ENCODE assay signal across 8 cellular contexts in the genomic region with DNA sequence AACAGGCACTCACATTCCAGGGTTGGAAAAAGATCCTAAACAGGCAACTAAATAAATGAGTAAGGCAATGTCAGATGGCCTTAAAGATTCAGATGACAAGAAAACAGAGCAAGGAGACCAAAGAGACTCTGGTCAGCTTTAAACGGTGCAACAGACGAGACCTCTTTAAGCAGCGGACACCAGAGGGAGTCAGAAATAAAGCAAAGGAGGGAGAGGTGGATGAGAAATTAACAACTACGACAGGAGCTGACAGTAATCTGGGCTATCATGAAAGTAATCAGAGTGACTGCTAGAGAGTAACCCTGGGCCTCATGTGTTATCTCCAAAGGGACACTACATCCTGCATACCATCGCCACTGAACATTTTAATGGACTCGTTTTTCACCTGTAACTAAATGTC. TPM values are rescaled to one million over a fixed set of nuclear protein-coding genes. Genes with fewer than 3 reads are reported as not detected.
DNase-seq lines count a peak whose midpoint lies in the region; ATAC-seq and TF ChIP-seq lines count a peak whose summit lies in the region.

No MANE protein-coding gene starts in this region.

- H3K36me3 ChIP-seq in SK-N-SH (replicated peaks in 1 of 2; ENCODE audit: control insufficient read depth in 1 of 2, insufficient read depth in 2 of 2, low read length in 1 of 2) (peaks cover 20 to 29% of the 10 kb centered on the region in 2 experiments), gastrocnemius medialis (peaks cover 0 to 29% of the 10 kb centered on the region in 2 donors)

- POLR2A ChIA-PET in SK-N-SH (lab: Yijun Ruan, JAX) = no interaction called here

- no peak for TF ChIP-seq RAD21 in SK-N-SH (IDR thresholded peaks at IDR 0.05; ENCODE audit: low read length)

- H3K27ac ChIP-seq in SK-N-SH (ENCODE audit: low read depth in 2 of 2, low read length in 1 of 2) = no peak overlapping the region; a peak in 1 of 4 replicates
- peak overlapping the region in 2 of 4 donors; percentile 69 to 86 for H3K27ac ChIP-seq in gastrocnemius medialis

- intact Hi-C loops in gastrocnemius medialis (cut with DNase I; ENCODE audit: low total_unique reads) = loop anchor here (2.0 to 5.0 kb wide), 2 partner anchors 32 to 81 kb away; partner anchors contain the start of genes ZNF549 and ZNF772

- peak overlapping the region; percentile 75 for H3K9ac ChIP-seq in SK-N-SH

- TF ChIP-seq CTCF in GM12865 (IDR thresholded peaks at IDR 0.05; ENCODE audit: insufficient read depth, low read depth, low read length, missing control alignments) (no peak), SK-N-SH (IDR thresholded peaks at IDR 0.05) (no peak), fibroblast of the aortic adventitia (IDR thresholded peaks at IDR 0.05; ENCODE audit: insufficient read depth, low read length) (peak; percentile 28), gastrocnemius medialis (IDR thresholded peaks at IDR 0.05 in 4 of 5, conservative IDR thresholded peaks at IDR 0.05 in 1 of 5) (no peak)

- peaks cover 33% of the 10 kb centered on the region for H3K79me2 ChIP-seq in SK-N-SH (ENCODE audit: insufficient read depth)

- no peak for TF ChIP-seq EP300 in SK-N-SH (IDR thresholded peaks at IDR 0.05; ENCODE audit: borderline replicate concordance in 1 of 2, low read depth in 1 of 2, low read length in 1 of 2)

- DNase-seq in GM12865 (ENCODE audit: low read depth) (no peak), SK-N-SH (peak; percentile 29), fibroblast of the aortic adventitia (ENCODE audit: low read depth) (peak; percentile 35), gastrocnemius medialis (no peak), epidermal melanocyte (ENCODE audit: insufficient read length, low spot score) (no peak), NOMO-1 treated with dmso at 0.1 percent for 144 hours (lab: John Stamatoyannopoulos, UW; ENCODE audit: unreplicated experiment) (no peak)

- no peaks in the 10 kb centered on the region for H3F3A ChIP-seq in SK-N-SH (replicated peaks; ENCODE audit: insufficient read depth)

- WGBS in SK-N-SH (ENCODE audit: low lambda C conversion rate) = 50% methylated on average over 6 of the region's 6 CpGs

- no peak for TF ChIP-seq POLR2A in gastrocnemius medialis (IDR thresholded peaks at IDR 0.05)

- in situ Hi-C loops in gastrocnemius medialis (cut with MboI; ENCODE audit: low sequenced_read_pairs in 4 of 4) = no loop called here

- no peaks in the 10 kb centered on the region for H3K9me2 ChIP-seq in SK-N-SH

- ATAC-seq in gastrocnemius medialis = no peak
- ATAC-seq in GM21786 (IDR thresholded peaks at IDR 0.05; ENCODE audit: unreplicated experiment) = no peak
- no peak for ATAC-seq in HG02678 (IDR thresholded peaks at IDR 0.05; ENCODE audit: unreplicated experiment)

- H3K4me3 ChIP-seq in GM12865 (ENCODE audit: low read depth, low read length) = peak overlapping the region; percentile 89
- peak overlapping the region; percentile 97 for H3K4me3 ChIP-seq in SK-N-SH (ENCODE audit: low read depth in 2 of 2, low read length in 1 of 2)
- peak overlapping the region; percentile 95 for H3K4me3 ChIP-seq in fibroblast of the aortic adventitia (ENCODE audit: low read depth, low read length)
- H3K4me3 ChIP-seq in gastrocnemius medialis = peak overlapping the region; percentile 82 to 96 (median 90)

- CTCF ChIA-PET in SK-N-SH (lab: Yijun Ruan, JAX) = no interaction called here

- H2AFZ ChIP-seq in SK-N-SH (ENCODE audit: low read depth) = no peak overlapping the region

- H3K27me3 ChIP-seq in SK-N-SH (ENCODE audit: insufficient read depth) = no peaks in the 10 kb centered on the region
- H3K27me3 ChIP-seq in gastrocnemius medialis = no peaks in the 10 kb centered on the region

- H3K4me2 ChIP-seq in SK-N-SH = peak overlapping the region; percentile 88

- H3K4me1 ChIP-seq in SK-N-SH (ENCODE audit: control insufficient read depth in 1 of 2, insufficient read depth in 2 of 2, low read depth in 1 of 2, low read length in 1 of 2) (peaks cover 0 to 8% of the 10 kb centered on the region in 2 experiments; a peak in 2 of 4 replicates), gastrocnemius medialis (peaks cover 16 to 26% of the 10 kb centered on the region in 2 donors)

- H3K9me3 ChIP-seq in SK-N-SH (peaks cover 7% of the 10 kb centered on the region; the same call in 1 of the 2 replicates), gastrocnemius medialis (peaks cover 0 to 3% (median 0%) of the 10 kb centered on the region in 3 donors)

- no peaks in the 10 kb centered on the region for H4K20me1 ChIP-seq in SK-N-SH (ENCODE audit: insufficient read depth)

TF ChIP-seq in SK-N-SH, 30 proteins besides CTCF, POLR2A, EP300 and RAD21:
- TF ChIP-seq TCF12 (IDR thresholded peaks at IDR 0.05) (no peak), FOSL2 (IDR thresholded peaks at IDR 0.05; ENCODE audit: borderline replicate concordance, low read depth) (no peak), FOXJ3 (CRISPR knock-in tag; IDR thresholded peaks at IDR 0.05) (no peak), TEAD4 (IDR thresholded peaks at IDR 0.05; ENCODE audit: borderline replicate concordance, insufficient read depth) (no peak), IRF3 (IDR thresholded peaks at IDR 0.05; ENCODE audit: low read depth, low read length) (no peak), MAX (IDR thresholded peaks at IDR 0.05; ENCODE audit: low read depth) (no peak), TAF1 (IDR thresholded peaks at IDR 0.05; ENCODE audit: borderline replicate concordance, low read depth, low read length) (no peak), RCOR1 (IDR thresholded peaks at IDR 0.05; ENCODE audit: low read length) (no peak), MEF2A (IDR thresholded peaks at IDR 0.05; ENCODE audit: borderline replicate concordance, low read depth) (no peak), ELF1 (IDR thresholded peaks at IDR 0.05) (no peak)
- TF ChIP-seq, protein P1, sequence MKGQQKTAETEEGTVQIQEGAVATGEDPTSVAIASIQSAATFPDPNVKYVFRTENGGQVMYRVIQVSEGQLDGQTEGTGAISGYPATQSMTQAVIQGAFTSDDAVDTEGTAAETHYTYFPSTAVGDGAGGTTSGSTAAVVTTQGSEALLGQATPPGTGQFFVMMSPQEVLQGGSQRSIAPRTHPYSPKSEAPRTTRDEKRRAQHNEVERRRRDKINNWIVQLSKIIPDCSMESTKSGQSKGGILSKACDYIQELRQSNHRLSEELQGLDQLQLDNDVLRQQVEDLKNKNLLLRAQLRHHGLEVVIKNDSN (IDR thresholded peaks at IDR 0.05; ENCODE audit: borderline replicate concordance, low read depth) = no peak

RNA-seq across cellular contexts. Expression of gene ZNF550, which starts 1.1 kb away (rescaled TPM):
- 5.7 and 7.1 TPM in 2 replicates for polyA plus RNA-seq in SK-N-SH (2012; rRNA removed)
- polyA plus RNA-seq in SK-N-SH (2012; cell fraction: cytosol; rRNA removed) = 4.2 and 5.0 TPM in 2 replicates
- 7.7 and 12.2 TPM in 2 replicates for polyA plus RNA-seq in SK-N-SH (2012; cell fraction: nucleus; rRNA removed)
- 2.1 and 7.8 TPM in 2 replicates for total RNA-seq in fibroblast of the aortic adventitia (ENCODE audit: low replicate concordance)
- total RNA-seq in gastrocnemius medialis = 1 to 10 TPM in 3 of 4 donors, under 1 TPM in 1; 0.87 to 9.1 (median 2.6) TPM

RNA-seq across cellular contexts. Expression of gene ZNF416, which starts 20.2 kb away (rescaled TPM):
- polyA plus RNA-seq in SK-N-SH (2012; rRNA removed) = 2.0 and 2.8 TPM in 2 replicates
- polyA plus RNA-seq in SK-N-SH (2012; cell fraction: cytosol; rRNA removed) = 1.9 and 2.3 TPM in 2 replicates
- polyA plus RNA-seq in SK-N-SH (2012; cell fraction: nucleus; rRNA removed) = 2.1 and 3.4 TPM in 2 replicates
- total RNA-seq in fibroblast of the aortic adventitia (ENCODE audit: low replicate concordance) = 3.4 and 8.0 TPM in 2 replicates
- total RNA-seq in gastrocnemius medialis = 1 to 10 TPM in 2 of 4 donors, under 1 TPM in 2; 0.87 to 2.0 (median 1.4) TPM

RNA-seq across cellular contexts. Expression of gene ZIK1, which starts 25.4 kb away (rescaled TPM):
- 2.1 and 2.4 TPM in 2 replicates for polyA plus RNA-seq in SK-N-SH (2012; rRNA removed)
- 2.2 and 3.2 TPM in 2 replicates for polyA plus RNA-seq in SK-N-SH (2012; cell fraction: cytosol; rRNA removed)
- 3.0 TPM in 2 replicates for polyA plus RNA-seq in SK-N-SH (2012; cell fraction: nucleus; rRNA removed)
- total RNA-seq in fibroblast of the aortic adventitia (ENCODE audit: low replicate concordance) (4.2 and 11.0 TPM in 2 replicates), gastrocnemius medialis (1 to 10 TPM in 2 of 4 donors, under 1 TPM in 2; 0.71 to 2.0 (median 1.1) TPM)

RNA-seq across cellular contexts. Expression of gene ZNF549, which starts 31.4 kb away (rescaled TPM):
- 2.4 and 3.3 TPM in 2 replicates for polyA plus RNA-seq in SK-N-SH (2012; rRNA removed)
- 2.7 TPM in 2 replicates for polyA plus RNA-seq in SK-N-SH (2012; cell fraction: cytosol; rRNA removed)
- 3.1 and 6.3 TPM in 2 replicates for polyA plus RNA-seq in SK-N-SH (2012; cell fraction: nucleus; rRNA removed)
- 1.1 and 5.3 TPM in 2 replicates for total RNA-seq in fibroblast of the aortic adventitia (ENCODE audit: low replicate concordance)
- total RNA-seq in gastrocnemius medialis = 1 to 10 TPM; 1.7 to 3.4 (median 2.3) TPM

RNA-seq across cellular contexts. Expression of gene ZNF530, which starts 41.2 kb away (rescaled TPM):
- 4.4 and 4.6 TPM in 2 replicates for polyA plus RNA-seq in SK-N-SH (2012; rRNA removed)
- polyA plus RNA-seq in SK-N-SH (2012; cell fraction: cytosol; rRNA removed) = 2.3 and 2.5 TPM in 2 replicates
- 6.0 and 6.3 TPM in 2 replicates for polyA plus RNA-seq in SK-N-SH (2012; cell fraction: nucleus; rRNA removed)
- total RNA-seq in fibroblast of the aortic adventitia (ENCODE audit: low replicate concordance) (1.1 and 5.6 TPM in 2 replicates), gastrocnemius medialis (1 to 10 TPM in 3 of 4 donors, under 1 TPM in 1; 0.86 to 4.2 (median 3.4) TPM)

Comparison
In these comparisons a context has a peak if more than half of its experiments do, and no peak if none do; other contexts are left out.
1. DNase-seq: peak in SK-N-SH (single experiment) and fibroblast of the aortic adventitia (single experiment); none in GM12865 (single experiment), gastrocnemius medialis (0 of 2), epidermal melanocyte (single experiment) and NOMO-1 treated with dmso at 0.1 percent for 144 hours (single experiment).
2. Peak in every context shown above with its lines, with median percentiles within 50 percentile points of each other: H3K4me3 ChIP-seq.